In the genomic region with DNA sequence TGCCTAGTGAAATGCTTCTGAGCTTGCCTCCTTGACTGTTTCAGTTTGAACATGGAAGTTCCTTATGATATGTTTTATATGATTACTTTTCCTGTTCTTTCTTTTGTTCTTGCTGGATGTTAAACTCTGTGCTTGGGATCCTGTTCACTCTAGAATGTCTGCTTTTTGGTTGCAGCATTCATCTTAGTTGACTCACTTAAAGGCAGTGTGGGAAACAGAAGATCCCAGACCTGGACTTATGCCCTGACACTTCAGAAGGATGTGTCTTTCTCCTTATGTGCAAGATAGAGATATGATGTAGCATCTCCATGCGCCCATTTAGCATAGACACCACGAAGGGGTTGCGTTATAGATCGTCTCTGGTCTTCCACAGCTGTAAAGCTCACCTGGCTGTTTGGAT, we compare ENCODE assay signal across 25 cellular contexts. TPM values are rescaled to one million over a fixed set of nuclear protein-coding genes. Genes with fewer than 3 reads are reported as not detected.
A peak's percentile ranks its signal among the peaks of the same experiment; 100 is the strongest.
DNase-seq lines count a peak whose midpoint lies in the region; ATAC-seq, FAIRE-seq and TF ChIP-seq lines count a peak whose summit lies in the region.
"Had no signal": no experiment of that assay in that cellular context is flagged by ENCODE, and none has a peak within 500 bp of the region (broad histone marks: within the 10 kb centered on the region; RNA-seq: fewer than 3 reads in every experiment).

No MANE protein-coding gene starts in this region.

- peak; percentile 44 for DNase-seq in GM04503 (ENCODE audit: low read depth)
- peak; percentile 42 for DNase-seq in adipocyte (ENCODE audit: low read depth)
- peak; percentile 39 for DNase-seq in fibroblast of the aortic adventitia (ENCODE audit: low read depth)
- DNase-seq in stromal cell of bone marrow (ENCODE audit: low read depth), result peak; percentile 19
- DNase-seq in HepG2 (ENCODE audit: low spot score), result no peak
- no peak for DNase-seq in iPS-NIHi11 (ENCODE audit: low spot score)
- DNase-seq: activated CD4-positive, CD25-positive, alpha-beta regulatory T cell; activated naive CD4-positive, alpha-beta T cell treated with anti-CD3 and anti-CD28 coated beads, Interleukin-2, amount 50 U/mL, for 16 hours; activated T-cell treated with anti-CD3 and anti-CD28 coated beads, Interleukin-2, amount 50 U/mL, for 24 hours; Calu3; dermis blood vessel endothelial cell; GF-D8; glutamatergic neuron; KG1; left ventricle myocardium superior; mucosa of descending colon; NCI-H2029; retina; stimulated activated CD4-positive, alpha-beta T cell treated with anti-CD3 and anti-CD28 coated beads, Interleukin-15, amount 100 ng/mL, for 24 hours had no signal

- in situ Hi-C loops in HepG2 (cut with HindIII; ENCODE audit: extremely low pct_ligation_motif_present, low pct_unique_long_range_greater_than_20kb), result no loop called here

- no peak for TF ChIP-seq POLR2A in HepG2 (IDR thresholded peaks at IDR 0.05; ENCODE audit: insufficient read depth in 1 of 2, low read depth in 2 of 2, low read length in 2 of 2)

- POLR2A ChIA-PET in HepG2 (lab: Yijun Ruan, JAX), result no interaction called here

- TF ChIP-seq EP300 in HepG2 (IDR thresholded peaks at IDR 0.05; ENCODE audit: low read depth in 2 of 2, low read length in 2 of 2) (no peak), HepG2 (CRISPR knock-in tag; IDR thresholded peaks at IDR 0.05; ENCODE audit: borderline replicate concordance) (no peak)

- TF ChIP-seq CTCF in fibroblast of the aortic adventitia (IDR thresholded peaks at IDR 0.05; ENCODE audit: insufficient read depth, low read length), result no peak
- no peak for TF ChIP-seq CTCF in HepG2 (CRISPR knock-in tag; IDR thresholded peaks at IDR 0.05)

- peaks cover 11% of the 10 kb centered on the region for H3K79me2 ChIP-seq in HepG2 (ENCODE audit: insufficient read depth, low read length)

- no peaks in the 10 kb centered on the region for H3K27me3 ChIP-seq in adipocyte (replicated peaks; ENCODE audit: control insufficient read depth, insufficient read depth, low read length)
- H3K27me3 ChIP-seq in HepG2 (ENCODE audit: control insufficient read depth in 1 of 2, insufficient read depth in 2 of 2, low read length in 2 of 2), result no peaks in the 10 kb centered on the region
- H3K27me3 ChIP-seq: BLaER1 had no signal

- ATAC-seq in HepG2 (no peak), HG02571 (IDR thresholded peaks at IDR 0.05; ENCODE audit: unreplicated experiment) (no peak)
- ATAC-seq: activated CD8-positive, alpha-beta T cell treated with anti-CD3 and anti-CD28 coated beads, Interleukin-2, amount 10 ng/mL, durations not matched to agents 7 days and 5 days; left ventricle myocardium superior; mucosa of descending colon; Panc1; stimulated activated effector memory CD8-positive, alpha-beta T cell treated with anti-CD3 and anti-CD28 coated beads, Interleukin-12 subunit alpha, Interleukin-12 subunit beta, amount 100 ng/mL, for 72 hours had no signal

- CTCF ChIA-PET in HepG2 (lab: Yijun Ruan, JAX; ENCODE audit: low intra/inter-chr PET ratio, low total read pairs), result no interaction called here

- H3K4me3 ChIP-seq in adipocyte (ENCODE audit: low read length) (no peak overlapping the region), fibroblast of the aortic adventitia (ENCODE audit: low read depth, low read length) (no peak overlapping the region), HepG2 (replicated peaks in 1 of 3; ENCODE audit: insufficient read depth in 1 of 3, low read depth in 2 of 3, low read length in 3 of 3) (no peak overlapping the region)
- H3K4me3 ChIP-seq: BLaER1, mucosa of descending colon, SK-N-MC had no signal

- no peaks in the 10 kb centered on the region; the same call in 1 of the 2 replicates for H4K20me1 ChIP-seq in HepG2 (ENCODE audit: insufficient read depth, low read length)

- FAIRE-seq in HepG2 (lab: Jason Lieb, UNC), result no peak

- no peak overlapping the region for H3K9ac ChIP-seq in adipocyte (ENCODE audit: low read length)
- no peak overlapping the region for H3K9ac ChIP-seq in HepG2 (ENCODE audit: insufficient read depth, low read depth, low read length)
- H3K9ac ChIP-seq: BLaER1 had no signal

- H3K36me3 ChIP-seq in adipocyte (ENCODE audit: control insufficient read depth, insufficient read depth, low read length, severe bottlenecking), result no peaks in the 10 kb centered on the region
- H3K36me3 ChIP-seq in HepG2 (replicated peaks in 1 of 2; ENCODE audit: control insufficient read depth in 1 of 2, insufficient read depth in 2 of 2, low read length in 2 of 2), result peaks cover 0 to 2% of the 10 kb centered on the region in 2 experiments; a peak in 2 of 5 replicates

- no peak overlapping the region for H2AFZ ChIP-seq in HepG2 (ENCODE audit: low read length)

- no TSS peak for BruUV-seq in HepG2 (replicated peaks; lab: Mats Ljungman, UMichigan)

- H3K4me1 ChIP-seq in adipocyte (ENCODE audit: control insufficient read depth, insufficient read depth, low read length), result no peaks in the 10 kb centered on the region
- peaks cover 9% of the 10 kb centered on the region for H3K4me1 ChIP-seq in HepG2 (ENCODE audit: insufficient read depth, low read length)

- WGBS in HepG2 (ENCODE audit: low lambda C conversion rate), result 100% methylated on average over 4 of the region's 4 CpGs

- H3K9me3 ChIP-seq in adipocyte (ENCODE audit: control insufficient read depth, low read length) (no peaks in the 10 kb centered on the region), HepG2 (ENCODE audit: low read length) (no peaks in the 10 kb centered on the region)
- H3K9me3 ChIP-seq: BLaER1, mucosa of descending colon had no signal

- TF ChIP-seq RAD21 in HepG2 (CRISPR knock-in tag; IDR thresholded peaks at IDR 0.05), result no peak

- H3K4me2 ChIP-seq in HepG2 (ENCODE audit: low read depth, low read length), result no peak overlapping the region
- H3K4me2 ChIP-seq: BLaER1 had no signal

- intact Hi-C loops in HepG2 (cut with micrococcal nuclease; ENCODE audit: unreplicated experiment), result no loop called here

- H3K27ac ChIP-seq in HepG2 (ENCODE audit: extremely low read length, insufficient read depth, low read length), result no peak overlapping the region
- H3K27ac ChIP-seq: BLaER1, SK-N-MC had no signal

RNA-seq across cellular contexts. Expression of a gene that starts 7.3 kb away (rescaled TPM):
- total RNA-seq in fibroblast of the aortic adventitia (ENCODE audit: low replicate concordance) (10.8 and 13.4 TPM in 2 replicates), HepG2 (2016; rRNA removed; fragmentation: Illumina TruSeq; extraction: Trizol) (20.3 and 24.8 TPM in 2 replicates)
- total RNA-seq in HepG2 (2016; cell fraction: cytosol; rRNA removed; fragmentation: Illumina TruSeq; extraction: Trizol; ENCODE audit: low read depth), result 10.6 and 13.0 TPM in 2 replicates
- total RNA-seq in HepG2 (2016; cell fraction: insoluble cytoplasmic fraction; rRNA removed; fragmentation: Illumina TruSeq; extraction: Trizol), result 21.0 and 27.0 TPM in 2 replicates
- total RNA-seq in HepG2 (2016; cell fraction: membrane; rRNA removed; fragmentation: Illumina TruSeq; extraction: Trizol), result 12.4 and 16.6 TPM in 2 replicates
- total RNA-seq in HepG2 (2016; cell fraction: nucleus; rRNA removed; fragmentation: Illumina TruSeq; extraction: Trizol), result 11.5 and 15.1 TPM in 2 replicates
- polyA plus RNA-seq in HepG2 (2011; rRNA removed), result 18.5 and 20.8 TPM in 2 replicates
- 19.5 and 23.3 TPM in 2 replicates for polyA plus RNA-seq in HepG2 (2011; cell fraction: cytosol; rRNA removed)
- 8.9 and 9.9 TPM in 2 replicates for polyA plus RNA-seq in HepG2 (2011; cell fraction: nucleus; rRNA removed)
- polyA plus RNA-seq in HepG2 (2012), result 10.9 and 12.0 TPM in 2 replicates
- 12.6 and 15.1 TPM in 2 replicates for polyA plus RNA-seq in HepG2 (2016; cell fraction: cytosol; fragmentation: Illumina TruSeq; extraction: Trizol; ENCODE audit: low read depth)
- polyA plus RNA-seq in HepG2 (2016; cell fraction: insoluble cytoplasmic fraction; fragmentation: Illumina TruSeq; extraction: Trizol; ENCODE audit: low read depth), result 28.8 and 28.9 TPM in 2 replicates
- 13.3 and 13.9 TPM in 2 replicates for polyA plus RNA-seq in HepG2 (2016; cell fraction: membrane; fragmentation: Illumina TruSeq; extraction: Trizol; ENCODE audit: low read depth)
- polyA plus RNA-seq in HepG2 (2016; cell fraction: nucleus; fragmentation: Illumina TruSeq; extraction: Trizol; ENCODE audit: insufficient read depth, low read depth), result 15.3 and 19.3 TPM in 2 replicates
- polyA minus RNA-seq in HepG2 (2011; rRNA and poly(A)+ RNA removed; ENCODE audit: low replicate concordance), result 5.3 and 6.9 TPM in 2 replicates
- polyA minus RNA-seq in HepG2 (2011; cell fraction: cytosol; rRNA and poly(A)+ RNA removed), result 3.1 and 3.6 TPM in 2 replicates
- polyA minus RNA-seq in HepG2 (2011; cell fraction: nucleus; rRNA and poly(A)+ RNA removed), result 7.2 and 10.6 TPM in 2 replicates

RNA-seq across cellular contexts. Expression of a gene that starts 56.4 kb away (rescaled TPM):
- 13.2 and 27.9 TPM in 2 replicates for total RNA-seq in fibroblast of the aortic adventitia (ENCODE audit: low replicate concordance)
- 20.7 and 26.4 TPM in 2 replicates for total RNA-seq in HepG2 (2016; rRNA removed; fragmentation: Illumina TruSeq; extraction: Trizol)
- total RNA-seq in HepG2 (2016; cell fraction: cytosol; rRNA removed; fragmentation: Illumina TruSeq; extraction: Trizol; ENCODE audit: low read depth), result 8.9 and 11.8 TPM in 2 replicates
- total RNA-seq in HepG2 (2016; cell fraction: insoluble cytoplasmic fraction; rRNA removed; fragmentation: Illumina TruSeq; extraction: Trizol), result 19.3 and 25.3 TPM in 2 replicates
- total RNA-seq in HepG2 (2016; cell fraction: membrane; rRNA removed; fragmentation: Illumina TruSeq; extraction: Trizol), result 10.5 and 15.0 TPM in 2 replicates
- total RNA-seq in HepG2 (2016; cell fraction: nucleus; rRNA removed; fragmentation: Illumina TruSeq; extraction: Trizol), result 12.6 and 12.9 TPM in 2 replicates
- polyA plus RNA-seq in HepG2 (2011; rRNA removed), result 4.7 and 4.8 TPM in 2 replicates
- 2.8 and 4.1 TPM in 2 replicates for polyA plus RNA-seq in HepG2 (2011; cell fraction: cytosol; rRNA removed)
- polyA plus RNA-seq in HepG2 (2011; cell fraction: nucleus; rRNA removed), result 4.2 and 8.3 TPM in 2 replicates
- polyA plus RNA-seq in HepG2 (2012), result 10.2 and 11.9 TPM in 2 replicates
- polyA plus RNA-seq in HepG2 (2016; cell fraction: cytosol; fragmentation: Illumina TruSeq; extraction: Trizol; ENCODE audit: low read depth), result 1.3 and 2.2 TPM in 2 replicates
- 12.3 and 17.6 TPM in 2 replicates for polyA plus RNA-seq in HepG2 (2016; cell fraction: insoluble cytoplasmic fraction; fragmentation: Illumina TruSeq; extraction: Trizol; ENCODE audit: low read depth)
- polyA plus RNA-seq in HepG2 (2016; cell fraction: membrane; fragmentation: Illumina TruSeq; extraction: Trizol; ENCODE audit: low read depth), result 2.7 and 3.8 TPM in 2 replicates
- polyA plus RNA-seq in HepG2 (2016; cell fraction: nucleus; fragmentation: Illumina TruSeq; extraction: Trizol; ENCODE audit: insufficient read depth, low read depth), result 12.2 and 12.5 TPM in 2 replicates
- 3.9 and 8.9 TPM in 2 replicates for polyA minus RNA-seq in HepG2 (2011; rRNA and poly(A)+ RNA removed; ENCODE audit: low replicate concordance)
- 2.0 and 4.0 TPM in 2 replicates for polyA minus RNA-seq in HepG2 (2011; cell fraction: cytosol; rRNA and poly(A)+ RNA removed)
- 7.2 and 11.8 TPM in 2 replicates for polyA minus RNA-seq in HepG2 (2011; cell fraction: nucleus; rRNA and poly(A)+ RNA removed)

Comparison
In these comparisons a context has a peak if more than half of its experiments do, and no peak if none do; other contexts are left out.
1. DNase-seq: peak in GM04503 (single experiment), adipocyte (single experiment), fibroblast of the aortic adventitia (single experiment) and stromal cell of bone marrow (single experiment); none in HepG2 (single experiment) and iPS-NIHi11 (single experiment).